ENCODE assay signal across 8 cellular contexts in the genomic region with DNA sequence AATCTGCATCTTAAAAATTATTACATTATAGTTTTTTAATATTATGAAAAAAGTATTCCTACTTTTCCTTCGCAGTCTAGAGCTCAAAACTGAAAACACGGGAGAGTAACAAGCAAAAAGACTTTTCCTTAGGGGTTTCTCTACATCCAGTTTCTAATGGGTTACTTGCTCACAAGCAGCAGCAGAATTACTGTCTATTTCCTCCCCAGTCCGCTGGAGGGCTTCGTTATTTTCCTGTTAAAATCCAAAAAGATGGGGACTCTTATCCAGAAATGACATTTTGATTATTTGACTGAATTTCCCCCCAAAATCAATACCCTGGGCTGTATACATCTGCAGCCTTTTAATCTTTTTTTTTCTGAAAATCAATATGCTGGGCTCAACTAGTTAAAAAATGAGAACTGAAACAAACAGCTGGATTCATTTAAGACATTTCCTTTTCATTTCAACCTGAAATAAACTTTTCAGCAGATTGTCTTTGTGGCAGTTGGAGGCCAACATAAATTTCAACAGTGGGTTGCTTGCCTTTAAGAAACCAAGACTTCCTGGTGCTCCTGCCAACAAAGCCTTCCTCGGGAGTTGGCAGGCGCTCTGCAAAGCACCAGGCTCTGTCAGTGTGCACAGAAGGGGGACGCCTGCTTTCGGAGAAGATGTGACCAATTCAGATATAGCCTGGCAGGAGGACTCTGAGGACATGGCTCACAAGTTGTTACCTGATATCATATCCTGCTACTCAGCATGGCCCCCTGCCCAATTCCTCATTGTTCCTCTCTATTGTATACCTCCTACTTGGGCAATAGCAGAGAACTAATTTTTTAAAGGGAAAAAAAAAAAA.
DNase-seq lines count a peak whose midpoint lies in the region; ATAC-seq and TF ChIP-seq lines count a peak whose summit lies in the region.

No MANE protein-coding gene starts in this region.

- H3K9me3 Mint-ChIP-seq in immature natural killer cell = no peaks in the 10 kb centered on the region
- peaks cover 2% of the 10 kb centered on the region for H3K9me3 Mint-ChIP-seq in activated CD4-positive, alpha-beta T cell treated with anti-CD3 and anti-CD28 coated beads, Interleukin-2, amount 10 ng/mL, durations not matched to agents 7 days and 5 days

- peak overlapping the region in 1 of 5 donors; percentile 15 for H3K4me3 Mint-ChIP-seq in immature natural killer cell
- H3K4me3 Mint-ChIP-seq in activated CD4-positive, alpha-beta T cell treated with anti-CD3 and anti-CD28 coated beads, Interleukin-2, amount 10 ng/mL, durations not matched to agents 7 days and 5 days = no peak overlapping the region

- H3K4me3 ChIP-seq in left ventricle myocardium inferior (peak overlapping the region; percentile 9), upper lobe of right lung (no peak overlapping the region)

- ATAC-seq in HG03025 (IDR thresholded peaks at IDR 0.05; ENCODE audit: low FRiP score, unreplicated experiment) (peak; percentile 65), upper lobe of right lung (peak; percentile 86)

- H3K36me3 ChIP-seq in left ventricle myocardium inferior (no peaks in the 10 kb centered on the region), upper lobe of right lung (no peaks in the 10 kb centered on the region)

- peaks cover 0 to 8% (median 4%) of the 10 kb centered on the region in 3 donors for H3K27me3 Mint-ChIP-seq in immature natural killer cell (ENCODE audit: low read depth in 3 of 3)
- no peaks in the 10 kb centered on the region for H3K27me3 Mint-ChIP-seq in activated CD4-positive, alpha-beta T cell treated with anti-CD3 and anti-CD28 coated beads, Interleukin-2, amount 10 ng/mL, durations not matched to agents 7 days and 5 days

- H3K9me3 ChIP-seq in left ventricle myocardium inferior (replicated peaks) = peaks cover 9% of the 10 kb centered on the region
- no peaks in the 10 kb centered on the region for H3K9me3 ChIP-seq in upper lobe of right lung

- no peak for TF ChIP-seq CTCF in left ventricle myocardium inferior (IDR thresholded peaks at IDR 0.05; ENCODE audit: borderline replicate concordance)
- no peak for TF ChIP-seq CTCF in upper lobe of right lung (IDR thresholded peaks at IDR 0.05)

- intact Hi-C loops in left ventricle myocardium inferior (cut with micrococcal nuclease) = no loop called here
- intact Hi-C loops in upper lobe of right lung (cut with DNase I) = no loop called here

- H3K4me1 Mint-ChIP-seq in immature natural killer cell = peaks cover 5 to 7% of the 10 kb centered on the region in 2 donors
- peaks cover 13% of the 10 kb centered on the region for H3K4me1 Mint-ChIP-seq in activated CD4-positive, alpha-beta T cell treated with anti-CD3 and anti-CD28 coated beads, Interleukin-2, amount 10 ng/mL, durations not matched to agents 7 days and 5 days

- peak in 2 of 3 experiments; percentile 41 to 74 for DNase-seq in NCI-H1417 (lab: John Stamatoyannopoulos, UW)
- DNase-seq in NCI-H1417 treated with DMSO at 0.1 percent for 48 hours (lab: John Stamatoyannopoulos, UW) = no peak
- peak; percentile 64 for DNase-seq in NOMO-1 treated with dmso at 0.1 percent for 144 hours (lab: John Stamatoyannopoulos, UW; ENCODE audit: unreplicated experiment)
- DNase-seq in left ventricle myocardium inferior = peak; percentile 32
- DNase-seq in upper lobe of right lung = peak; percentile 67
- no peak for DNase-seq in immature natural killer cell
- no peak for DNase-seq in activated CD4-positive, alpha-beta T cell treated with anti-CD3 and anti-CD28 coated beads, Interleukin-2, amount 10 ng/mL, durations not matched to agents 7 days and 5 days

- CTCF ChIA-PET in activated CD4-positive, alpha-beta T cell treated with anti-CD3 and anti-CD28 coated beads, Interleukin-2, amount 10 ng/mL, durations not matched to agents 7 days and 5 days (lab: Charles Lee) = interaction anchor here (0.6 to 0.7 kb wide), 4 partner anchors 115 to 1305 kb away, joined by 3 to 4 read pairs (median 4); no protein-coding TSS in a partner anchor

- peaks cover 12% of the 10 kb centered on the region for H3K4me1 ChIP-seq in left ventricle myocardium inferior
- peaks cover 5% of the 10 kb centered on the region for H3K4me1 ChIP-seq in upper lobe of right lung

- no peak overlapping the region for H3K27ac Mint-ChIP-seq in immature natural killer cell
- H3K27ac Mint-ChIP-seq in activated CD4-positive, alpha-beta T cell treated with anti-CD3 and anti-CD28 coated beads, Interleukin-2, amount 10 ng/mL, durations not matched to agents 7 days and 5 days = no peak overlapping the region

- POLR2A ChIA-PET in activated CD4-positive, alpha-beta T cell treated with anti-CD3 and anti-CD28 coated beads, Interleukin-2, amount 10 ng/mL, durations not matched to agents 7 days and 5 days (lab: Charles Lee) = no interaction called here

- H3K27ac ChIP-seq in left ventricle myocardium inferior (replicated peaks) (no peak overlapping the region), upper lobe of right lung (no peak overlapping the region)

- no peaks in the 10 kb centered on the region for H3K36me3 Mint-ChIP-seq in immature natural killer cell
- no peaks in the 10 kb centered on the region for H3K36me3 Mint-ChIP-seq in activated CD4-positive, alpha-beta T cell treated with anti-CD3 and anti-CD28 coated beads, Interleukin-2, amount 10 ng/mL, durations not matched to agents 7 days and 5 days (ENCODE audit: low read depth)

- H3K27me3 ChIP-seq in left ventricle myocardium inferior (ENCODE audit: low read depth) (no peaks in the 10 kb centered on the region), upper lobe of right lung (no peaks in the 10 kb centered on the region)

Comparison
In these comparisons a context has a peak if more than half of its experiments do, and no peak if none do; other contexts are left out.
1. DNase-seq: peak in NCI-H1417 (2 of 3), NOMO-1 treated with dmso at 0.1 percent for 144 hours (single experiment), left ventricle myocardium inferior (single experiment) and upper lobe of right lung (single experiment); none in NCI-H1417 treated with DMSO at 0.1 percent for 48 hours (single experiment), immature natural killer cell (0 of 3) and activated CD4-positive, alpha-beta T cell treated with anti-CD3 and anti-CD28 coated beads, Interleukin-2, amount 10 ng/mL, durations not matched to agents 7 days and 5 days (single experiment).